ENCODE assay signal across 18 cellular contexts in genomic region chr5:16500024-16500423, GRCh38.
"Had no signal": no experiment of that assay in that cellular context is flagged by ENCODE, and none has a peak within 500 bp of the region (broad histone marks: within the 10 kb centered on the region; RNA-seq: fewer than 3 reads in every experiment).

No MANE protein-coding gene starts in this region.

- H3K4me3 ChIP-seq: coronary artery, dorsolateral prefrontal cortex, esophagus muscularis mucosa, lower lobe of right lung, mucosa of descending colon had no signal

- H3K4me1 ChIP-seq: lower lobe of right lung had no signal

- H3K27ac Mint-ChIP-seq: mesothelial cell of epicardium had no signal

- DNase-seq: dermis blood vessel endothelial cell; dorsolateral prefrontal cortex; effector CD4-positive, alpha-beta T cell; effector memory CD4-positive, alpha-beta T cell; foreskin keratinocyte; glutamatergic neuron; head of caudate nucleus; heart right ventricle; hippocampal formation; left colon; left ventricle myocardium superior; lower lobe of right lung; mesenchymal stem cell; mucosa of descending colon had no signal

- H3K4me1 Mint-ChIP-seq: mesothelial cell of epicardium had no signal

- ATAC-seq: foreskin keratinocyte, left colon, left lobe of liver, left ventricle myocardium superior, lower lobe of right lung, mucosa of descending colon had no signal

- H3K27ac ChIP-seq: coronary artery, esophagus muscularis mucosa, foreskin keratinocyte, lower lobe of right lung had no signal

- H3K27me3 ChIP-seq: dorsolateral prefrontal cortex, esophagus muscularis mucosa, foreskin keratinocyte, heart right ventricle had no signal

- H3K36me3 ChIP-seq: esophagus muscularis mucosa, heart right ventricle, lower lobe of right lung had no signal

- H3K4me3 Mint-ChIP-seq: mesothelial cell of epicardium had no signal
